Comparison of ENCODE assay signal across 1 cellular context in genomic region chr20:36676701-36677421, GRCh38.
TF ChIP-seq lines count a peak whose summit lies in the region.

No MANE protein-coding gene starts in this region.

TF ChIP-seq in HepG2, 621 proteins besides CTCF, POLR2A, EP300 and RAD21 (continued from another document and continues in another):
- TF ChIP-seq ZNF367 (CRISPR knock-in tag; IDR thresholded peaks at IDR 0.05; ENCODE audit: borderline replicate concordance) (no peak), MBD4 (IDR thresholded peaks at IDR 0.05; ENCODE audit: borderline replicate concordance, low read length) (no peak), RORA (CRISPR knock-in tag; IDR thresholded peaks at IDR 0.05) (no peak), ZNF12 (CRISPR knock-in tag; IDR thresholded peaks at IDR 0.05) (0 out of 2 replicates have a peak, but pooled peaks have one; percentile 7), REXO4 (CRISPR knock-in tag; IDR thresholded peaks at IDR 0.05; ENCODE audit: borderline replicate concordance) (no peak), TBX2 (CRISPR knock-in tag; IDR thresholded peaks at IDR 0.05; ENCODE audit: borderline replicate concordance) (peak; percentile 14; the same call in 1 of the 2 replicates), ZNF136 (CRISPR knock-in tag; IDR thresholded peaks at IDR 0.05; ENCODE audit: low read depth) (no peak), HNRNPK (IDR thresholded peaks at IDR 0.05; ENCODE audit: low read depth, low read length, poor library complexity, severe bottlenecking) (no peak), ZBTB42 (CRISPR knock-in tag; IDR thresholded peaks at IDR 0.05) (no peak), ZXDC (CRISPR knock-in tag; IDR thresholded peaks at IDR 0.05) (no peak), ZMYM4 (CRISPR knock-in tag; IDR thresholded peaks at IDR 0.05) (peak; percentile 65; the same call in 1 of the 2 replicates), CREB3 (CRISPR knock-in tag; IDR thresholded peaks at IDR 0.05) (no peak), ZMAT5 (CRISPR knock-in tag; IDR thresholded peaks at IDR 0.05; ENCODE audit: borderline replicate concordance, low read depth) (no peak), SMAD3 (CRISPR knock-in tag; IDR thresholded peaks at IDR 0.05) (no peak), LBX2 (CRISPR knock-in tag; IDR thresholded peaks at IDR 0.05; ENCODE audit: borderline replicate concordance) (no peak), ZKSCAN5 (CRISPR knock-in tag; IDR thresholded peaks at IDR 0.05) (no peak), FOXM1 (CRISPR knock-in tag; IDR thresholded peaks at IDR 0.05) (no peak), ZNF230 (CRISPR knock-in tag; IDR thresholded peaks at IDR 0.05) (no peak), CERS6 (CRISPR knock-in tag; IDR thresholded peaks at IDR 0.05) (no peak), ZNF329 (CRISPR knock-in tag; IDR thresholded peaks at IDR 0.05; ENCODE audit: low read depth) (no peak), ZNF772 (CRISPR knock-in tag; IDR thresholded peaks at IDR 0.05) (0 out of 2 replicates have a peak, but pooled peaks have one; percentile 48), PCBP1 (IDR thresholded peaks at IDR 0.05; ENCODE audit: borderline replicate concordance, low read depth, low read length) (peak; percentile 78; the same call in 1 of the 2 replicates), BORCS8-MEF2B (CRISPR knock-in tag; IDR thresholded peaks at IDR 0.05) (no peak), NR0B2 (CRISPR knock-in tag; IDR thresholded peaks at IDR 0.05) (no peak), ELK4 (CRISPR knock-in tag; IDR thresholded peaks at IDR 0.05; ENCODE audit: borderline replicate concordance) (no peak), ZNF614 (CRISPR knock-in tag; IDR thresholded peaks at IDR 0.05; ENCODE audit: borderline replicate concordance) (no peak), GPN1 (CRISPR knock-in tag; IDR thresholded peaks at IDR 0.05; ENCODE audit: borderline replicate concordance) (0 out of 2 replicates have a peak, but pooled peaks have one; percentile 56), ZNF777 (CRISPR knock-in tag; IDR thresholded peaks at IDR 0.05) (no peak), ZNF562 (CRISPR knock-in tag; IDR thresholded peaks at IDR 0.05; ENCODE audit: borderline replicate concordance) (no peak), NFE2L1 (CRISPR knock-in tag; IDR thresholded peaks at IDR 0.05; ENCODE audit: borderline replicate concordance) (no peak), ZNF501 (CRISPR knock-in tag; IDR thresholded peaks at IDR 0.05) (no peak), ZNF850 (CRISPR knock-in tag; conservative IDR thresholded peaks at IDR 0.05) (no peak), ZNF720 (CRISPR knock-in tag; IDR thresholded peaks at IDR 0.05) (no peak), PHF21A (CRISPR knock-in tag; IDR thresholded peaks at IDR 0.05) (no peak), ZSCAN22 (CRISPR knock-in tag; IDR thresholded peaks at IDR 0.05) (no peak), HDAC2 (CRISPR knock-in tag; IDR thresholded peaks at IDR 0.05) (no peak), ZNF343 (CRISPR knock-in tag; IDR thresholded peaks at IDR 0.05) (no peak), ZNF264 (CRISPR knock-in tag; IDR thresholded peaks at IDR 0.05) (no peak), ZNF468 (CRISPR knock-in tag; IDR thresholded peaks at IDR 0.05) (no peak), ZNF589 (CRISPR knock-in tag; conservative IDR thresholded peaks at IDR 0.05) (no peak), SSRP1 (CRISPR knock-in tag; IDR thresholded peaks at IDR 0.05) (no peak), NONO (IDR thresholded peaks at IDR 0.05) (no peak), NONO (CRISPR knock-in tag; conservative IDR thresholded peaks at IDR 0.05) (no peak), CENPX (CRISPR knock-in tag; IDR thresholded peaks at IDR 0.05) (no peak), XBP1 (CRISPR knock-in tag; IDR thresholded peaks at IDR 0.05) (no peak), ZNF331 (CRISPR knock-in tag; IDR thresholded peaks at IDR 0.05) (no peak), PREB (CRISPR knock-in tag; IDR thresholded peaks at IDR 0.05) (no peak), TFDP1 (CRISPR knock-in tag; IDR thresholded peaks at IDR 0.05; ENCODE audit: borderline replicate concordance) (no peak), FOXK2 (IDR thresholded peaks at IDR 0.05) (no peak), PATZ1 (CRISPR knock-in tag; IDR thresholded peaks at IDR 0.05) (peak; percentile 59), SRSF1 (optimal IDR thresholded peaks at IDR 0.05; ENCODE audit: low read depth, low read length) (no peak), POLR2AphosphoS2 (IDR thresholded peaks at IDR 0.05; ENCODE audit: low read depth, low read length) (no peak), MAZ (IDR thresholded peaks at IDR 0.05; ENCODE audit: borderline replicate concordance, low read depth, low read length) (no peak), MAZ (CRISPR knock-in tag; IDR thresholded peaks at IDR 0.05; ENCODE audit: low read depth) (no peak), TRIM22 (IDR thresholded peaks at IDR 0.05) (no peak), YEATS2 (CRISPR knock-in tag; IDR thresholded peaks at IDR 0.05; ENCODE audit: borderline replicate concordance) (peak; percentile 68; the same call in 1 of the 2 replicates), ZNF18 (CRISPR knock-in tag; IDR thresholded peaks at IDR 0.05; ENCODE audit: insufficient replicate concordance) (no peak), SP4 (CRISPR knock-in tag; IDR thresholded peaks at IDR 0.05) (no peak), RFX5 (IDR thresholded peaks at IDR 0.05; ENCODE audit: low read depth, low read length) (no peak), PAF1 (CRISPR knock-in tag; IDR thresholded peaks at IDR 0.05) (no peak), REL (CRISPR knock-in tag; conservative IDR thresholded peaks at IDR 0.05) (no peak), MEIS2 (CRISPR knock-in tag; IDR thresholded peaks at IDR 0.05) (no peak), CREBL2 (CRISPR knock-in tag; IDR thresholded peaks at IDR 0.05; ENCODE audit: borderline replicate concordance) (0 out of 2 replicates have a peak, but pooled peaks have one; percentile 20), ZNF790 (CRISPR knock-in tag; IDR thresholded peaks at IDR 0.05; ENCODE audit: borderline replicate concordance) (no peak)
